ENCODE assay signal across 15 cellular contexts in the genomic region with DNA sequence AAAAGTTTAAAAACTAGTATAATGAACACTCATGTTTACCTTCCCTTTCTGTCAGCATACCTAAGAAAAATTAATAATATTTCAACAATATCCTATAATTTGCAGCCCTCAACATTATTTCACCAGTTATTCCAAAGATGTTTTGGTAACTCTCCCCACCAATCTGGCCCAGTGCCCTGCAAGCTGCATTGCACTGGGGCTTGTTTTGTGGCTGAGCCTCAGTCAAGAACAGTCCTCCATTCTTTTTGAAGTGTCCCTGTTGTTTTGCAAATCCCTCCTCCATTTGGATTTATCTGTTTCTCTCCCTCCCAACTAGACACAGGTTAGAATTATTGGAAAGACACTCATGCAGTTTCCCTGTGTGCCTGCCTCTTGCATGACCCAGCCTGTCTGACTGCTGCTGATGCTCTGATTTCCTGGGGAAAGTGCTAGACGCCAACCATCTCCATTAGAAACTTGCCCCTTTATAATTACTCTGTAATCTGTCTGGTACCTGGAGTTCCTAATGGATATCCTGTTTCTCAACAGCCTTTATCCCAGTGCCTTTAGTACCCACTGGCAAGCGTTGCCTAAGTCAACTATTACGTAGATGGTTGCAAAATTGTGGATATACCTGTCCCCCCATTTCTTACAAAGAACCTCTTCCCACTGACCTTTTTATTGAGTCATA.
DNase-seq lines count a peak whose midpoint lies in the region; ATAC-seq, FAIRE-seq and TF ChIP-seq lines count a peak whose summit lies in the region.
"Had no signal": no experiment of that assay in that cellular context is flagged by ENCODE, and none has a peak within 500 bp of the region (broad histone marks: within the 10 kb centered on the region; RNA-seq: fewer than 3 reads in every experiment).

No MANE protein-coding gene starts in this region.

- no peaks in the 10 kb centered on the region for H3K27me3 ChIP-seq in CD8-positive, alpha-beta memory T cell (ENCODE audit: insufficient read depth, low read length, poor library complexity, severe bottlenecking)
- H3K27me3 ChIP-seq in layer of hippocampus (ENCODE audit: control insufficient read depth, insufficient read depth, low read length) (no peaks in the 10 kb centered on the region), smooth muscle cell (ENCODE audit: low read depth) (no peaks in the 10 kb centered on the region)
- H3K27me3 ChIP-seq: vagina had no signal

- no peaks in the 10 kb centered on the region for H3K27me3 Mint-ChIP-seq in CD8-positive, alpha-beta memory T cell
- H3K27me3 Mint-ChIP-seq in activated naive CD8-positive, alpha-beta T cell treated with anti-CD3 and anti-CD28 coated beads for 36 hours, result no peaks in the 10 kb centered on the region

- DNase-seq in Ammon's horn (ENCODE audit: low spot score), result peak; percentile 72
- DNase-seq in CD8-positive, alpha-beta memory T cell, result no peak
- no peak for DNase-seq in activated naive CD8-positive, alpha-beta T cell treated with anti-CD3 and anti-CD28 coated beads for 36 hours
- DNase-seq in D721Med (ENCODE audit: insufficient read length, low spot score), result no peak
- DNase-seq in smooth muscle cell (lab: John Stamatoyannopoulos, UW; ENCODE audit: unreplicated experiment), result no peak
- DNase-seq: activated CD4-positive, CD25-positive, alpha-beta regulatory T cell; effector memory CD4-positive, alpha-beta T cell; NCI-H446 treated with DMSO at 0.1 percent for 48 hours; stimulated activated CD4-positive, alpha-beta T cell treated with anti-CD3 and anti-CD28 coated beads, Interleukin-4, amount 100 ng/mL, for 1 hour had no signal

- H3K9me3 Mint-ChIP-seq in CD8-positive, alpha-beta memory T cell, result no peaks in the 10 kb centered on the region
- H3K9me3 Mint-ChIP-seq in activated naive CD8-positive, alpha-beta T cell treated with anti-CD3 and anti-CD28 coated beads for 36 hours, result no peaks in the 10 kb centered on the region

- peak overlapping the region in 6 of 8 donors; percentile 54 to 96 (median 66) for H3K27ac Mint-ChIP-seq in CD8-positive, alpha-beta memory T cell
- H3K27ac Mint-ChIP-seq in activated naive CD8-positive, alpha-beta T cell treated with anti-CD3 and anti-CD28 coated beads for 36 hours, result peak overlapping the region; percentile 75

- no peak overlapping the region for H3K9ac ChIP-seq in smooth muscle cell (ENCODE audit: low read depth)

- no peak overlapping the region for H3K4me3 Mint-ChIP-seq in CD8-positive, alpha-beta memory T cell
- H3K4me3 Mint-ChIP-seq in activated naive CD8-positive, alpha-beta T cell treated with anti-CD3 and anti-CD28 coated beads for 36 hours, result no peak overlapping the region

- H2AFZ ChIP-seq in smooth muscle cell (ENCODE audit: low read depth), result no peak overlapping the region

- TF ChIP-seq CTCF in D721Med (IDR thresholded peaks at IDR 0.05; ENCODE audit: insufficient read depth, missing control alignments), result no peak
- no peak for TF ChIP-seq CTCF in smooth muscle cell (IDR thresholded peaks at IDR 0.05; ENCODE audit: borderline replicate concordance, insufficient read depth, poor library complexity, severe bottlenecking)

- peaks cover 4% of the 10 kb centered on the region for H3F3A ChIP-seq in smooth muscle cell (ENCODE audit: low read depth)

- POLR2A ChIA-PET in CD8-positive, alpha-beta memory T cell (lab: Charles Lee), result no interaction called here

- no peaks in the 10 kb centered on the region for H3K9me3 ChIP-seq in CD8-positive, alpha-beta memory T cell (ENCODE audit: low read length)
- no peaks in the 10 kb centered on the region for H3K9me3 ChIP-seq in smooth muscle cell (replicated peaks; ENCODE audit: low read depth)
- H3K9me3 ChIP-seq: vagina had no signal

- H3K36me3 Mint-ChIP-seq in CD8-positive, alpha-beta memory T cell, result peaks cover 6 to 91% (median 28%) of the 10 kb centered on the region in 3 donors
- peaks cover 26% of the 10 kb centered on the region for H3K36me3 Mint-ChIP-seq in activated naive CD8-positive, alpha-beta T cell treated with anti-CD3 and anti-CD28 coated beads for 36 hours

- no peak overlapping the region for H3K27ac ChIP-seq in CD8-positive, alpha-beta memory T cell (ENCODE audit: low read depth, low read length)
- peak overlapping the region; percentile 72 for H3K27ac ChIP-seq in layer of hippocampus (ENCODE audit: low read depth, low read length)
- no peak overlapping the region for H3K27ac ChIP-seq in smooth muscle cell (ENCODE audit: low read depth)
- H3K27ac ChIP-seq: vagina had no signal

- ATAC-seq in GM21526 (IDR thresholded peaks at IDR 0.05; ENCODE audit: low FRiP score, unreplicated experiment), result no peak

- no peak overlapping the region for H3K4me2 ChIP-seq in smooth muscle cell

- H3K4me1 ChIP-seq in CD8-positive, alpha-beta memory T cell (ENCODE audit: insufficient read depth, low read length), result no peaks in the 10 kb centered on the region
- no peaks in the 10 kb centered on the region for H3K4me1 ChIP-seq in smooth muscle cell (ENCODE audit: low read depth)
- H3K4me1 ChIP-seq: vagina had no signal

- peaks cover 0 to 6% (median 1%) of the 10 kb centered on the region in 3 donors for H3K4me1 Mint-ChIP-seq in CD8-positive, alpha-beta memory T cell
- H3K4me1 Mint-ChIP-seq in activated naive CD8-positive, alpha-beta T cell treated with anti-CD3 and anti-CD28 coated beads for 36 hours, result peaks cover under 1% of the 10 kb centered on the region

- FAIRE-seq in D721Med (lab: Jason Lieb, UNC), result no peak
- FAIRE-seq: frontal cortex, GM12891, keratinocyte had no signal

- no peak overlapping the region for H3K4me3 ChIP-seq in CD8-positive, alpha-beta memory T cell (ENCODE audit: low read length)
- H3K4me3 ChIP-seq in smooth muscle cell, result no peak overlapping the region
- H3K4me3 ChIP-seq: vagina had no signal

- no peaks in the 10 kb centered on the region for H3K79me2 ChIP-seq in smooth muscle cell (ENCODE audit: low read depth)

- no peaks in the 10 kb centered on the region for H4K20me1 ChIP-seq in smooth muscle cell (ENCODE audit: low read depth)

- CTCF ChIA-PET in CD8-positive, alpha-beta memory T cell (lab: Charles Lee), result no interaction called here

- WGBS in smooth muscle cell (ENCODE audit: low lambda C conversion rate), result 88% methylated on average over 3 of the region's 3 CpGs

- peaks cover 76% of the 10 kb centered on the region for H3K36me3 ChIP-seq in CD8-positive, alpha-beta memory T cell (ENCODE audit: insufficient read depth, low read length)
- peaks cover 44% of the 10 kb centered on the region for H3K36me3 ChIP-seq in smooth muscle cell (ENCODE audit: low read depth)
